ENCODE assay signal across 9 cellular contexts in genomic region chr12:99455350-99456037, GRCh38.
DNase-seq lines count a peak whose midpoint lies in the region; ATAC-seq, FAIRE-seq and TF ChIP-seq lines count a peak whose summit lies in the region.
"Had no signal": no experiment of that assay in that cellular context is flagged by ENCODE, and none has a peak within 500 bp of the region (broad histone marks: within the 10 kb centered on the region; RNA-seq: fewer than 3 reads in every experiment).

No MANE protein-coding gene starts in this region.

- H4K20me1 ChIP-seq in mammary epithelial cell (ENCODE audit: insufficient read depth, low read length): no peaks in the 10 kb centered on the region
- H4K20me1 ChIP-seq in smooth muscle cell (ENCODE audit: low read depth): no peaks in the 10 kb centered on the region

- H3K79me2 ChIP-seq in mammary epithelial cell (ENCODE audit: insufficient read depth, low read length) (no peaks in the 10 kb centered on the region), smooth muscle cell (ENCODE audit: low read depth) (no peaks in the 10 kb centered on the region)

- intact Hi-C loops in mammary epithelial cell (cut with micrococcal nuclease): no loop called here
- intact Hi-C loops in activated CD4-positive, alpha-beta T cell treated with anti-CD3 and anti-CD28 coated beads for 36 hours (cut with DNase I, micrococcal nuclease): no loop called here

- in situ Hi-C loops in mammary epithelial cell (cut with MboI; ENCODE audit: low sequenced_read_pairs in 2 of 2): no loop called here

- no peak overlapping the region for H3K27ac Mint-ChIP-seq in activated CD4-positive, alpha-beta T cell treated with anti-CD3 and anti-CD28 coated beads for 36 hours

- H3K36me3 Mint-ChIP-seq in activated CD4-positive, alpha-beta T cell treated with anti-CD3 and anti-CD28 coated beads for 36 hours (ENCODE audit: low read depth): no peaks in the 10 kb centered on the region

- no peak overlapping the region for H2AFZ ChIP-seq in mammary epithelial cell (ENCODE audit: low read depth, low read length)
- H2AFZ ChIP-seq in smooth muscle cell (ENCODE audit: low read depth): no peak overlapping the region

- H3K9me3 ChIP-seq in mammary epithelial cell (replicated peaks; ENCODE audit: insufficient read depth, low read length): no peaks in the 10 kb centered on the region
- peaks cover 5% of the 10 kb centered on the region for H3K9me3 ChIP-seq in smooth muscle cell (replicated peaks; ENCODE audit: low read depth)

- no peak overlapping the region for H3K4me3 Mint-ChIP-seq in activated CD4-positive, alpha-beta T cell treated with anti-CD3 and anti-CD28 coated beads for 36 hours
- H3K4me3 Mint-ChIP-seq: neural crest cell had no signal

- ATAC-seq in activated CD4-positive, alpha-beta T cell treated with anti-CD3 and anti-CD28 coated beads for 36 hours: no peak

- POLR2A ChIA-PET in activated CD4-positive, alpha-beta T cell treated with anti-CD3 and anti-CD28 coated beads for 36 hours (lab: Charles Lee): no interaction called here

- H3K27me3 Mint-ChIP-seq in activated CD4-positive, alpha-beta T cell treated with anti-CD3 and anti-CD28 coated beads for 36 hours: no peaks in the 10 kb centered on the region

- TF ChIP-seq CTCF in mammary epithelial cell (conservative IDR thresholded peaks at IDR 0.05 in 1 of 2, IDR thresholded peaks at IDR 0.05 in 1 of 2; ENCODE audit: extremely low read depth in 1 of 2, insufficient read depth in 1 of 2, low read depth in 1 of 2, low read length in 2 of 2): no peak
- no peak for TF ChIP-seq CTCF in smooth muscle cell (IDR thresholded peaks at IDR 0.05; ENCODE audit: borderline replicate concordance, insufficient read depth, poor library complexity, severe bottlenecking)

- no peak for DNase-seq in GM18507 (ENCODE audit: extremely low spot score, insufficient read length, low read depth)
- peak; percentile 99 for DNase-seq in M059J (ENCODE audit: low read depth)
- DNase-seq in mammary epithelial cell: peak; percentile 76
- DNase-seq in smooth muscle cell (lab: John Stamatoyannopoulos, UW; ENCODE audit: unreplicated experiment): no peak
- DNase-seq in DMS79 treated with DMSO at 0.1 percent for 48 hours (lab: John Stamatoyannopoulos, UW): no peak
- DNase-seq in activated CD4-positive, alpha-beta T cell treated with anti-CD3 and anti-CD28 coated beads for 36 hours: no peak
- no peak for DNase-seq in stimulated activated CD4-positive, alpha-beta T cell treated with anti-CD3 and anti-CD28 coated beads, Interleukin-2, amount 100 ng/mL, for 24 hours
- DNase-seq: cerebellar nuclear complex had no signal

- no peaks in the 10 kb centered on the region for H3K36me3 ChIP-seq in mammary epithelial cell (ENCODE audit: insufficient read depth, low read length)
- no peaks in the 10 kb centered on the region for H3K36me3 ChIP-seq in smooth muscle cell (ENCODE audit: low read depth)

- WGBS in mammary epithelial cell (ENCODE audit: low coverage, missing lambda C conversion rate): 33% methylated on average over 3 of the region's 4 CpGs
- WGBS in smooth muscle cell (ENCODE audit: low lambda C conversion rate): 46% methylated on average over 4 of the region's 4 CpGs

- CTCF ChIA-PET in mammary epithelial cell (lab: Charles Lee; ENCODE audit: low non-redundant PET): no interaction called here
- CTCF ChIA-PET in activated CD4-positive, alpha-beta T cell treated with anti-CD3 and anti-CD28 coated beads for 36 hours (lab: Charles Lee): no interaction called here

- H3K27me3 ChIP-seq in mammary epithelial cell (ENCODE audit: insufficient read depth, low read length) (peaks cover 12% of the 10 kb centered on the region), smooth muscle cell (ENCODE audit: low read depth) (no peaks in the 10 kb centered on the region)

- H3K4me3 ChIP-seq in mammary epithelial cell (replicated peaks in 1 of 3; ENCODE audit: insufficient read depth in 1 of 3, low read depth in 2 of 3, low read length in 3 of 3): no peak overlapping the region
- H3K4me3 ChIP-seq in smooth muscle cell: no peak overlapping the region

- peak; percentile 54 for FAIRE-seq in GM18507 (lab: Jason Lieb, UNC)

- no peak overlapping the region for H3K4me2 ChIP-seq in mammary epithelial cell (ENCODE audit: insufficient read depth, low read depth, low read length)
- H3K4me2 ChIP-seq in smooth muscle cell: peak overlapping the region; percentile 79

- no peaks in the 10 kb centered on the region for H3K4me1 Mint-ChIP-seq in activated CD4-positive, alpha-beta T cell treated with anti-CD3 and anti-CD28 coated beads for 36 hours
- H3K4me1 Mint-ChIP-seq: neural crest cell had no signal

- H3K9ac ChIP-seq in mammary epithelial cell (ENCODE audit: insufficient read depth, low read length) (no peak overlapping the region), smooth muscle cell (ENCODE audit: low read depth) (no peak overlapping the region)

- peaks cover 12% of the 10 kb centered on the region for H3K9me3 Mint-ChIP-seq in activated CD4-positive, alpha-beta T cell treated with anti-CD3 and anti-CD28 coated beads for 36 hours (ENCODE audit: low read depth)

- H3K4me1 ChIP-seq in mammary epithelial cell (ENCODE audit: insufficient read depth, low read length) (peaks cover 10% of the 10 kb centered on the region), smooth muscle cell (ENCODE audit: low read depth) (peaks cover 11% of the 10 kb centered on the region)

- dilution Hi-C loops in mammary epithelial cell (cut with HindIII; ENCODE audit: low sequenced_read_pairs): no loop called here

- H3K27ac ChIP-seq in mammary epithelial cell (ENCODE audit: insufficient read depth, low read depth, low read length) (no peak overlapping the region), smooth muscle cell (ENCODE audit: low read depth) (no peak overlapping the region)

- no TSS peak for BruUV-seq in mammary epithelial cell (replicated peaks; lab: Mats Ljungman, UMichigan)

- H3F3A ChIP-seq in smooth muscle cell (ENCODE audit: low read depth): peaks cover 12% of the 10 kb centered on the region

Comparison
In these comparisons a context has a peak if more than half of its experiments do, and no peak if none do; other contexts are left out.
1. DNase-seq: peak in M059J (single experiment) and mammary epithelial cell (single experiment); none in GM18507 (single experiment), smooth muscle cell (single experiment), DMS79 treated with DMSO at 0.1 percent for 48 hours (single experiment), activated CD4-positive, alpha-beta T cell treated with anti-CD3 and anti-CD28 coated beads for 36 hours (single experiment) and stimulated activated CD4-positive, alpha-beta T cell treated with anti-CD3 and anti-CD28 coated beads, Interleukin-2, amount 100 ng/mL, for 24 hours (0 of 2).